14 cellular contexts compared by ENCODE assay signal in the genomic region with DNA sequence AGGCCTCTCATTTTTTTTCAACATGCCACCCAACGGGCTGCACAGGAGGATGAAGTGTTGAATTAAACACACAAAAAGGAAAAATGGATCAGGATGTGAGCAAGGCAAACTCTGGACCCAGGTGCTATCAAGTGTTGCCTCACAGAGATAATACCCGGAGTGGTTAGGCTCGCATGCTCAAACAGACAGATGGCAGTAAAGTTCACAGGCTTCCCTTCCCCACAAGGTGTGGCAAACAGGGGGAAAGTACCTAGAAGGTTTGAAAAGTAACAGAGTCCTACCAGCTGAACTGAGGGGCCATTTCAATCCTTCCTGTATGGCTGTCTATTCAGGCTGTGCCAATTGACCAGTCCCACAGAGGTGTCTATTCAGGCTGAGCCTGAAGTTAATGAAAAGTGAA.
DNase-seq lines count a peak whose midpoint lies in the region; ATAC-seq and TF ChIP-seq lines count a peak whose summit lies in the region.
"Had no signal": no experiment of that assay in that cellular context is flagged by ENCODE, and none has a peak within 500 bp of the region (broad histone marks: within the 10 kb centered on the region; RNA-seq: fewer than 3 reads in every experiment).

No MANE protein-coding gene starts in this region.

- ATAC-seq in HG02763 (IDR thresholded peaks at IDR 0.05; ENCODE audit: unreplicated experiment) (peak; percentile 90), GM19455 (IDR thresholded peaks at IDR 0.05; ENCODE audit: unreplicated experiment) (no peak)

- no peaks in the 10 kb centered on the region for H3K4me1 ChIP-seq in transverse colon
- H3K4me1 ChIP-seq: BLaER1 treated with 17β-estradiol and CSF1 and Interleukin-3, amounts not matched to agents 10 nM and 100 nM; neural progenitor cell had no signal

- peak in 1 of 5 experiments; percentile 3 for TF ChIP-seq CTCF in transverse colon (IDR thresholded peaks at IDR 0.05)

- no peak overlapping the region for H3K4me3 ChIP-seq in transverse colon
- H3K4me3 ChIP-seq: BLaER1 treated with 17β-estradiol and CSF1 and Interleukin-3, amounts not matched to agents 10 nM and 100 nM; neural progenitor cell had no signal

- no peaks in the 10 kb centered on the region for H3K36me3 ChIP-seq in transverse colon
- H3K36me3 ChIP-seq: BLaER1 treated with 17β-estradiol and CSF1 and Interleukin-3, amounts not matched to agents 10 nM and 100 nM; neural progenitor cell had no signal

- peak; percentile 2 for DNase-seq in DMS53 (lab: John Stamatoyannopoulos, UW)
- DNase-seq in DMS53 treated with DMSO at 0.1 percent for 48 hours (lab: John Stamatoyannopoulos, UW; ENCODE audit: unreplicated experiment), result no peak
- peak; percentile 1 for DNase-seq in HK-2 (ENCODE audit: unreplicated experiment)
- DNase-seq in transverse colon, result peak; percentile 9
- DNase-seq in posterior vena cava (ENCODE audit: low spot score), result no peak
- no peak for DNase-seq in glomerular visceral epithelial cell (ENCODE audit: extremely low spot score)
- DNase-seq: DND-41; effector CD8-positive, alpha-beta T cell; NCI-H526 treated with DMSO at 0.1 percent for 48 hours had no signal

- intact Hi-C loops in transverse colon (cut with DNase I; ENCODE audit: low total_unique reads) (no loop called here), posterior vena cava (cut with DNase I) (no loop called here)

- H3K9me3 ChIP-seq in transverse colon, result no peaks in the 10 kb centered on the region

- H3K27ac ChIP-seq in transverse colon, result no peak overlapping the region
- H3K27ac ChIP-seq: 22Rv1; BLaER1 treated with 17β-estradiol and CSF1 and Interleukin-3, amounts not matched to agents 10 nM and 100 nM; neural progenitor cell had no signal

- TF ChIP-seq EP300 in transverse colon (IDR thresholded peaks at IDR 0.05; ENCODE audit: low read depth), result no peak

- no peaks in the 10 kb centered on the region for H3K27me3 ChIP-seq in transverse colon
- H3K27me3 ChIP-seq: BLaER1 treated with 17β-estradiol and CSF1 and Interleukin-3, amounts not matched to agents 10 nM and 100 nM; neural progenitor cell had no signal

- in situ Hi-C loops in transverse colon (cut with MboI; ENCODE audit: low pct_ligation_motif_present in 1 of 4, low pct_unique_long_range_greater_than_20kb in 1 of 4, low sequenced_read_pairs in 3 of 4), result no loop called here

- no peak for TF ChIP-seq POLR2A in transverse colon (IDR thresholded peaks at IDR 0.05)

- WGBS in transverse colon (ENCODE audit: low coverage in 1 of 2), 2 donors, result 43% methylated on average over 3 of the region's 3 CpGs; no CpG with 5 or more reads in 1 of the 2 donors

Comparison
In these comparisons a context has a peak if more than half of its experiments do, and no peak if none do; other contexts are left out.
1. DNase-seq: peak in DMS53 (single experiment), HK-2 (single experiment) and transverse colon (single experiment); none in DMS53 treated with DMSO at 0.1 percent for 48 hours (single experiment), posterior vena cava (single experiment) and glomerular visceral epithelial cell (single experiment).